In genomic region chr3:140736863-140737460, GRCh38 we compare ENCODE assay signal across 8 cellular contexts. TPM values are rescaled to one million over a fixed set of nuclear protein-coding genes. Genes with fewer than 3 reads are reported as not detected.
DNase-seq lines count a peak whose midpoint lies in the region; FAIRE-seq and TF ChIP-seq lines count a peak whose summit lies in the region.

No MANE protein-coding gene starts in this region.

- DNase-seq in A172 (ENCODE audit: low spot score) (peak; percentile 52), NCI-H128 (lab: John Stamatoyannopoulos, UW; ENCODE audit: unreplicated experiment) (peak; percentile 11), adipocyte (ENCODE audit: low read depth) (peak; percentile 74), hepatic stellate cell (ENCODE audit: low spot score) (peak; percentile 46), smooth muscle cell of the brain vasculature (ENCODE audit: low read depth, low spot score) (peak; percentile 35), RCC 7860 (ENCODE audit: low spot score) (no peak)
- DNase-seq in stimulated activated CD4-positive, alpha-beta T cell treated with anti-CD3 and anti-CD28 coated beads, Interleukin-12 subunit alpha, Interleukin-12 subunit beta, amount 100 ng/mL, for 4 hours, result no peak

- peaks cover 26% of the 10 kb centered on the region for H3K27me3 ChIP-seq in adipocyte (replicated peaks; ENCODE audit: control insufficient read depth, insufficient read depth, low read length)

- H3K4me1 ChIP-seq in adipocyte (ENCODE audit: control insufficient read depth, insufficient read depth, low read length), result peaks cover 4% of the 10 kb centered on the region

- no peaks in the 10 kb centered on the region for H3K9me3 ChIP-seq in adipocyte (ENCODE audit: control insufficient read depth, low read length)

- H3K9ac ChIP-seq in adipocyte (ENCODE audit: low read length), result peak overlapping the region; percentile 59

- peak; percentile 53 for TF ChIP-seq CTCF in GM12873 (IDR thresholded peaks at IDR 0.05; ENCODE audit: insufficient read depth, low read depth, low read length, missing control alignments)

- H3K4me3 ChIP-seq in adipocyte (ENCODE audit: low read length), result no peak overlapping the region

- FAIRE-seq in RCC 7860 (lab: Jason Lieb, UNC), result no peak

- no peaks in the 10 kb centered on the region for H3K36me3 ChIP-seq in adipocyte (ENCODE audit: control insufficient read depth, insufficient read depth, low read length, severe bottlenecking)

RNA-seq across cellular contexts. Expression of gene TRIM42, which starts 59.1 kb away (rescaled TPM):
- not detected in 2 replicates for total RNA-seq in A172 (2014; rRNA removed; shearing (Covaris generic))

Comparison
In these comparisons a context has a peak if more than half of its experiments do, and no peak if none do; other contexts are left out.
1. DNase-seq: peak in A172 (single experiment), NCI-H128 (single experiment), adipocyte (single experiment), hepatic stellate cell (single experiment) and smooth muscle cell of the brain vasculature (single experiment); none in stimulated activated CD4-positive, alpha-beta T cell treated with anti-CD3 and anti-CD28 coated beads, Interleukin-12 subunit alpha, Interleukin-12 subunit beta, amount 100 ng/mL, for 4 hours (single experiment) and RCC 7860 (single experiment).